In the genomic region with DNA sequence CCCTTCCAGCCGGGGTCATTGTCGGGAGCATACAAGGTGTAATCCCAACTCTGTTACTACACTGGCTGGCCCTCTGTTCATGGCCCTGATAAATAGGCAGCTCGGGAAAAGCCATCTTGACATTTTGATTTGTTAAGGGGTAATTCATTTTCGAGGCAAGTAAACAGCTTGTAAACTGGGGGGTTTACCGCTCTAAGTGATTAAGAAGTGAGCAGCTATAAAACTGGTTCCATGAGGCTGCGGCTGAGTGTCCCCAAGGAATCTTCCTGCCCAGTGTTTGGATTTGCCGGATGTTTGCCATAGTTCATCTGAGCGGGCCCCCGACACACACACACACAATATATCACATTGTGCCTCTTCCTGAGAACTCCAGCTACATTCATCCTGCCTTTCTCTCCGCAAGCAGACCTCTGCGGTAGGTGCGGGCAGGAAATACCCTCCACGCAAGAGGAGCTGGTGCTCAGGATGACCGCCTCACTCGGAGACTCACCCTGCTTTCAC, we compare ENCODE assay signal across 1 cellular context.
TF ChIP-seq lines count a peak whose summit lies in the region.

No MANE protein-coding gene starts in this region.

TF ChIP-seq in IMR-90, 13 proteins besides CTCF, POLR2A, EP300 and RAD21:
- TF ChIP-seq, protein P1, sequence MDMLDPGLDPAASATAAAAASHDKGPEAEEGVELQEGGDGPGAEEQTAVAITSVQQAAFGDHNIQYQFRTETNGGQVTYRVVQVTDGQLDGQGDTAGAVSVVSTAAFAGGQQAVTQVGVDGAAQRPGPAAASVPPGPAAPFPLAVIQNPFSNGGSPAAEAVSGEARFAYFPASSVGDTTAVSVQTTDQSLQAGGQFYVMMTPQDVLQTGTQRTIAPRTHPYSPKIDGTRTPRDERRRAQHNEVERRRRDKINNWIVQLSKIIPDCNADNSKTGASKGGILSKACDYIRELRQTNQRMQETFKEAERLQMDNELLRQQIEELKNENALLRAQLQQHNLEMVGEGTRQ (IDR thresholded peaks at IDR 0.05; ENCODE audit: low read depth, low read length) = no peak
